9 cellular contexts compared by ENCODE assay signal in the genomic region with DNA sequence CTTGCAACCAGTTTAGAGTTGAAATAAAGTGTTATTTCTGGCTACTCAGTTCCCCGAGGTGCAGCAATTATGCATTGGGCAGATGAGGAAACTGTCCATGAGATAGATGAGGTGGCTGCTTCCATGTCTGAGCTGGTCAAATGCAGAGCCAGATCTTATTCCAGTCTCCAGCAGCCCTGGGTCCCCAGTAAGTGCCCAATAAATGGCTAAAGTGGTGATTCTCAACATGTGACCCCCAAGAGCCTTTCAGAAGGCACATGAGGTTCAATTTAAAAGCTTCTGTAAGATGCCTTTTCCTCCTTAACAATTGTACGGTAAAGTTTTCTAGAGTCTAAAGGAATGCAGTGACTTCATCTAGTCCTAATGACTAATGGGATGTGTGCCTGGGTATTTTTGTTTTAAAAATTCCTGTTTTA. TPM values are rescaled to one million over a fixed set of nuclear protein-coding genes. Genes with fewer than 3 reads are reported as not detected.
DNase-seq lines count a peak whose midpoint lies in the region; ATAC-seq and TF ChIP-seq lines count a peak whose summit lies in the region.
"Had no signal": no experiment of that assay in that cellular context is flagged by ENCODE, and none has a peak within 500 bp of the region (broad histone marks: within the 10 kb centered on the region; RNA-seq: fewer than 3 reads in every experiment).

No MANE protein-coding gene starts in this region.

- H3K27me3 ChIP-seq in esophagus squamous epithelium (no peaks in the 10 kb centered on the region), suprapubic skin (no peaks in the 10 kb centered on the region), WERI-Rb-1 (ENCODE audit: insufficient read depth, low read depth, severe bottlenecking) (no peaks in the 10 kb centered on the region)

- TF ChIP-seq POLR2A in esophagus squamous epithelium (IDR thresholded peaks at IDR 0.05), result no peak
- no peak for TF ChIP-seq POLR2A in suprapubic skin (IDR thresholded peaks at IDR 0.05)

- H3K4me3 ChIP-seq in esophagus squamous epithelium (peak overlapping the region in 1 of 4 donors; percentile 10), suprapubic skin (no peak overlapping the region), WERI-Rb-1 (ENCODE audit: low read depth, low read length) (no peak overlapping the region)

- intact Hi-C loops in esophagus squamous epithelium (cut with DNase I), result loop anchor here (5.0 to 10.0 kb wide), 2 partner anchors 79 to 296 kb away; a partner anchor contains a TSS

- DNase-seq in HT1080 (ENCODE audit: low read depth) (peak; percentile 74), esophagus squamous epithelium (lab: John Stamatoyannopoulos, UW) (no peak), suprapubic skin (ENCODE audit: low spot score in 2 of 2) (no peak), WERI-Rb-1 (no peak), NCI-H1694 treated with DMSO at 0.1 percent for 48 hours (lab: John Stamatoyannopoulos, UW) (no peak), cortex of kidney (lab: John Stamatoyannopoulos, UW) (no peak), NCI-H1048 (lab: John Stamatoyannopoulos, UW) (no peak)
- DNase-seq: stimulated activated naive B cell treated with anti-CD40 and anti-IgM and Interleukin-4, amounts not matched to agents 10 μg/mL and 1 μg/mL and 100 μg/mL, for 72 hours had no signal

- H3K27ac ChIP-seq in esophagus squamous epithelium, result peak overlapping the region in 3 of 4 donors; percentile 59 to 80 (median 78)
- peak overlapping the region; percentile 83 for H3K27ac ChIP-seq in suprapubic skin
- H3K27ac ChIP-seq in WERI-Rb-1, result no peak overlapping the region

- peak; percentile 8 for ATAC-seq in GM19463 (IDR thresholded peaks at IDR 0.05; ENCODE audit: unreplicated experiment)

- TF ChIP-seq CTCF in esophagus squamous epithelium (IDR thresholded peaks at IDR 0.05) (no peak), suprapubic skin (IDR thresholded peaks at IDR 0.05) (no peak), WERI-Rb-1 (IDR thresholded peaks at IDR 0.05; ENCODE audit: low read depth, low read length) (no peak)

- H3K9me3 ChIP-seq in esophagus squamous epithelium (no peaks in the 10 kb centered on the region), suprapubic skin (no peaks in the 10 kb centered on the region), WERI-Rb-1 (ENCODE audit: severe bottlenecking) (no peaks in the 10 kb centered on the region)

- 35 to 46% methylated on average over 2 of the region's 2 CpGs for WGBS in esophagus squamous epithelium, 2 donors
- 56% methylated on average over 2 of the region's 2 CpGs for WGBS in suprapubic skin

- H3K4me1 ChIP-seq in esophagus squamous epithelium, result peaks cover 16 to 53% (median 33%) of the 10 kb centered on the region in 3 donors
- H3K4me1 ChIP-seq in suprapubic skin, result peaks cover 42% of the 10 kb centered on the region

- H3K36me3 ChIP-seq in esophagus squamous epithelium (peaks cover 0 to 36% (median 0%) of the 10 kb centered on the region in 3 donors), suprapubic skin (peaks cover 11% of the 10 kb centered on the region), WERI-Rb-1 (peaks cover 10% of the 10 kb centered on the region; the same call in 1 of the 2 replicates)

- no peak for TF ChIP-seq EP300 in suprapubic skin (IDR thresholded peaks at IDR 0.05)

RNA-seq across cellular contexts. Expression of a gene that starts 17.5 kb away (rescaled TPM):
- 208 and 248 TPM in 2 replicates for total RNA-seq in HT1080 (2014; rRNA removed; shearing (Covaris generic))
- polyA plus RNA-seq in HT1080 (2015; cell fraction: cytosol; rRNA removed), result 244 and 384 TPM in 2 replicates
- 117 and 127 TPM in 2 replicates for polyA plus RNA-seq in HT1080 (2015; cell fraction: nucleus; rRNA removed)
- 100 to 1,000 TPM in 1 of 4 donors, 10 to 100 TPM in 3; 56.0 to 109 (median 74.5) TPM for total RNA-seq in esophagus squamous epithelium
- 100 to 1,000 TPM in 1 of 4 donors, 10 to 100 TPM in 3; 59.0 to 185 (median 92.1) TPM for total RNA-seq in suprapubic skin

RNA-seq across cellular contexts. Expression of a gene that starts 30.8 kb away (rescaled TPM):
- total RNA-seq in HT1080 (2014; rRNA removed; shearing (Covaris generic)), result 295 and 342 TPM in 2 replicates
- 151 and 163 TPM in 2 replicates for polyA plus RNA-seq in HT1080 (2015; cell fraction: cytosol; rRNA removed)
- 289 and 320 TPM in 2 replicates for polyA plus RNA-seq in HT1080 (2015; cell fraction: nucleus; rRNA removed)
- total RNA-seq in esophagus squamous epithelium, result 100 to 1,000 TPM in 3 of 4 donors, 10 to 100 TPM in 1; 99.8 to 119 (median 109) TPM
- 100 to 1,000 TPM; 111 to 116 (median 113) TPM for total RNA-seq in suprapubic skin

RNA-seq across cellular contexts. Expression of a gene that starts 54.3 kb away (rescaled TPM):
- total RNA-seq in HT1080 (2014; rRNA removed; shearing (Covaris generic)), result 955 and 1,238 TPM in 2 replicates
- polyA plus RNA-seq in HT1080 (2015; cell fraction: cytosol; rRNA removed), result 969 and 1,116 TPM in 2 replicates
- polyA plus RNA-seq in HT1080 (2015; cell fraction: nucleus; rRNA removed), result 1,737 and 2,034 TPM in 2 replicates
- total RNA-seq in esophagus squamous epithelium (100 to 1,000 TPM in 1 of 4 donors, 10 to 100 TPM in 3; 14.9 to 164 (median 61.9) TPM), suprapubic skin (100 to 1,000 TPM; 265 to 337 (median 270) TPM)
